Comparison of ENCODE assay signal across 10 cellular contexts in the genomic region with DNA sequence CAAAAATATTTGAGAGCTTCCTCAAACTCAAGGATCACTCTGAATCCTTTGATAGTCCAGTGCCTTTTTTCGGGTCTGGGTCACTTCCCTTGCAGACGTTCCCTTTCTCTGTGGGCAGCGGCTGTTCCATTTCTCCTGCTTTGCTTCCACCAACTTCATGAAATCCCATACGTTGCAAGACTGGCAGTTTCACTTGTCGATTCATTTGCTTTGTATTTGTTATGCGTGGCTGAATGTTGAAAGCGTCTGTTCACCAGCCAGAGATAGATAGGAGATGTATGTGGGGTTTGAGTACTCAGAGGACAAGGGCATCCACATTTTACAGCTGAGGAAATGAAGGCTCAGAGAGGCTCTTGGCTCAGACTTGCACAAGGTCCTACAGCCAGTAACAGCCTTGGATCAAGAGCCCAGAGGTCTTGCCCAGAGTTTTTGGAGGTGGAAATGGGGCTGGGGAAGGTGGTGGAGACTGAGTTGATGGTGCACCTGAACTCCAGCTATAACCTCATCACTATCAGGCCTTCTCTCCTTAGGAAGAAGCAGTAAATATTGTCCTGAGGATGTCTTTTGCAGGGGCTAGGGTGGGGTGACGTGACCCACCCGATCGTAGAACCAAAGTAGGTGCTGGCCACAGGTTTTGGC. TPM values are rescaled to one million over a fixed set of nuclear protein-coding genes. Genes with fewer than 3 reads are reported as not detected.
DNase-seq lines count a peak whose midpoint lies in the region; ATAC-seq and TF ChIP-seq lines count a peak whose summit lies in the region.
"Had no signal": no experiment of that assay in that cellular context is flagged by ENCODE, and none has a peak within 500 bp of the region (broad histone marks: within the 10 kb centered on the region; RNA-seq: fewer than 3 reads in every experiment).

No MANE protein-coding gene starts in this region.

- peaks cover 11% of the 10 kb centered on the region for H3K79me1 ChIP-seq in neuronal stem cell (ENCODE audit: low read depth, low read length)

- no peak overlapping the region for H3K14ac ChIP-seq in neuronal stem cell (ENCODE audit: low read length)

- H3K36me3 Mint-ChIP-seq in activated naive CD4-positive, alpha-beta T cell treated with anti-CD3 and anti-CD28 coated beads, Interleukin-2, amount 50 U/mL, for 72 hours = no peaks in the 10 kb centered on the region

- H3K23ac ChIP-seq in neuronal stem cell (ENCODE audit: low read depth, low read length, poor library complexity) = no peak overlapping the region

- H3K4me2 ChIP-seq in KMS-11 (peak overlapping the region; percentile 65), neuronal stem cell (ENCODE audit: insufficient read depth, low read length, poor library complexity, severe bottlenecking) (no peak overlapping the region)

- H2AK5ac ChIP-seq in neuronal stem cell (ENCODE audit: low read depth, low read length) = no peak overlapping the region

- no CpG with 5 or more reads among the region's 10 CpGs for WGBS in neuronal stem cell (ENCODE audit: extremely low coverage in 2 of 2, insufficient read length in 2 of 2, insufficient replicate concordance in 1 of 2), 2 donors

- no peak overlapping the region for H2BK5ac ChIP-seq in neuronal stem cell (ENCODE audit: low read length)

- H3K36me3 ChIP-seq in ES-I3 (ENCODE audit: insufficient read depth, low read length) = no peaks in the 10 kb centered on the region
- no peaks in the 10 kb centered on the region for H3K36me3 ChIP-seq in KMS-11 (ENCODE audit: insufficient read depth)
- H3K36me3 ChIP-seq in neuronal stem cell (replicated peaks in 1 of 2; ENCODE audit: control insufficient read depth in 2 of 2, insufficient read depth in 2 of 2, low read length in 2 of 2) = no peaks in the 10 kb centered on the region

- H4K20me1 ChIP-seq in KMS-11 (ENCODE audit: insufficient read depth) = no peaks in the 10 kb centered on the region

- H3K9me3 Mint-ChIP-seq in activated naive CD4-positive, alpha-beta T cell treated with anti-CD3 and anti-CD28 coated beads, Interleukin-2, amount 50 U/mL, for 72 hours = no peaks in the 10 kb centered on the region

- H3K27ac Mint-ChIP-seq in activated naive CD4-positive, alpha-beta T cell treated with anti-CD3 and anti-CD28 coated beads, Interleukin-2, amount 50 U/mL, for 72 hours = peak overlapping the region; percentile 91 to 96

- H3K18ac ChIP-seq in neuronal stem cell (ENCODE audit: low read length) = no peak overlapping the region

- H4K91ac ChIP-seq in neuronal stem cell (ENCODE audit: low read depth, low read length, poor library complexity) = no peak overlapping the region

- H3K4me1 ChIP-seq in ES-I3 (ENCODE audit: insufficient read depth, low read length) (peaks cover 28% of the 10 kb centered on the region), KMS-11 (ENCODE audit: low read depth, poor library complexity, severe bottlenecking) (peaks cover 77% of the 10 kb centered on the region), neuronal stem cell (ENCODE audit: control insufficient read depth in 2 of 2, insufficient read depth in 1 of 2, low read depth in 1 of 2, low read length in 2 of 2) (peaks cover 19 to 33% of the 10 kb centered on the region in 2 donors)

- H3K9me3 ChIP-seq in ES-I3 (ENCODE audit: control insufficient read depth, insufficient read depth, low read length) (no peaks in the 10 kb centered on the region), neuronal stem cell (replicated peaks in 1 of 2; ENCODE audit: control insufficient read depth in 2 of 2, insufficient read depth in 1 of 2, low read depth in 1 of 2, low read length in 2 of 2) (no peaks in the 10 kb centered on the region)

- H3K4me3 ChIP-seq in KMS-11 (IDR thresholded peaks at IDR 0.05; ENCODE audit: insufficient read depth, low read depth, low read length) (no peak overlapping the region), neuronal stem cell (ENCODE audit: low read length in 2 of 2) (no peak overlapping the region), coronary artery (no peak overlapping the region)

- no peak overlapping the region for H4K8ac ChIP-seq in neuronal stem cell (ENCODE audit: low read depth, low read length)

- H3K79me2 ChIP-seq in KMS-11 (ENCODE audit: insufficient read depth, low read depth) = 0 out of 2 replicates have a peak, but pooled peaks cover 4% of the 10 kb centered on the region

- H2BK120ac ChIP-seq in neuronal stem cell (ENCODE audit: low read depth, low read length) = no peak overlapping the region

- no peak for ATAC-seq in activated naive CD4-positive, alpha-beta T cell treated with anti-CD3 and anti-CD28 coated beads, Interleukin-2, amount 50 U/mL, for 72 hours
- no peak for ATAC-seq in HG03378 (IDR thresholded peaks at IDR 0.05; ENCODE audit: unreplicated experiment)

- H3K4ac ChIP-seq in neuronal stem cell (ENCODE audit: low read length) = no peak overlapping the region

- no peak for TF ChIP-seq CTCF in KMS-11 (conservative IDR thresholded peaks at IDR 0.05; ENCODE audit: low read depth, low read length)
- no peak for TF ChIP-seq CTCF in coronary artery (IDR thresholded peaks at IDR 0.05)

- H3K27me3 ChIP-seq in KMS-11 (ENCODE audit: insufficient read depth, low read depth) = no peaks in the 10 kb centered on the region
- peaks cover 0 to 27% (median 0%) of the 10 kb centered on the region in 3 experiments for H3K27me3 ChIP-seq in neuronal stem cell (ENCODE audit: control insufficient read depth in 3 of 3, insufficient read depth in 3 of 3, low read depth in 1 of 3, low read length in 3 of 3)

- H2AFZ ChIP-seq in KMS-11 (ENCODE audit: low read depth) (peak overlapping the region; percentile 75), neuronal stem cell (ENCODE audit: low read length) (peak overlapping the region; percentile 96)

- no peak for DNase-seq in activated naive CD4-positive, alpha-beta T cell treated with anti-CD3 and anti-CD28 coated beads, Interleukin-2, amount 50 U/mL, for 72 hours (ENCODE audit: low spot score in 2 of 2)
- DNase-seq in neuronal stem cell (ENCODE audit: low spot score) (no peak), NCI-H510A (lab: John Stamatoyannopoulos, UW) (no peak), coronary artery (ENCODE audit: low spot score) (no peak), activated gamma-delta T cell (lab: John Stamatoyannopoulos, UW) (no peak)
- DNase-seq: NCI-H774 had no signal

- no peak overlapping the region for H2BK12ac ChIP-seq in neuronal stem cell (ENCODE audit: low read length)

- no peak overlapping the region for H2BK15ac ChIP-seq in neuronal stem cell (ENCODE audit: low read length)

- H3K27ac ChIP-seq in KMS-11 (peak overlapping the region; percentile 86), neuronal stem cell (replicated peaks; ENCODE audit: low read length) (no peak overlapping the region), coronary artery (no peak overlapping the region)

- H3K9ac ChIP-seq in ES-I3 (ENCODE audit: low read depth, low read length) = peak overlapping the region; percentile 88; the same call in 1 of the 2 replicates
- peak overlapping the region; percentile 91; the same call in 1 of the 2 replicates for H3K9ac ChIP-seq in KMS-11
- no peak overlapping the region for H3K9ac ChIP-seq in neuronal stem cell (ENCODE audit: low read depth, low read length, poor library complexity)

RNA-seq across cellular contexts. Expression of a gene that starts 1.3 kb away (rescaled TPM):
- total RNA-seq in activated naive CD4-positive, alpha-beta T cell treated with anti-CD3 and anti-CD28 coated beads, Interleukin-2, amount 50 U/mL, for 72 hours = 10 to 100 TPM in 1 of 2 donors, 1 to 10 TPM in 1; 5.4 to 13.9 TPM
- polyA plus RNA-seq in neuronal stem cell (2013, experiment 1 of 2) = 6.4 TPM
- 6.3 TPM for polyA plus RNA-seq in neuronal stem cell (2013, experiment 2 of 2)

RNA-seq across cellular contexts. Expression of a gene that starts 4.7 kb away (rescaled TPM):
- total RNA-seq in activated naive CD4-positive, alpha-beta T cell treated with anti-CD3 and anti-CD28 coated beads, Interleukin-2, amount 50 U/mL, for 72 hours = 1 to 10 TPM; 2.6 to 5.3 TPM
- 1.7 TPM for polyA plus RNA-seq in neuronal stem cell (2013, experiment 1 of 2)
- polyA plus RNA-seq in neuronal stem cell (2013, experiment 2 of 2) = 1.7 TPM
- total RNA-seq: endothelial cell of umbilical vein had no signal
- polyA plus RNA-seq: endothelial cell of umbilical vein had no signal

RNA-seq across cellular contexts. Expression of a gene that starts 51.4 kb away (rescaled TPM):
- total RNA-seq in activated naive CD4-positive, alpha-beta T cell treated with anti-CD3 and anti-CD28 coated beads, Interleukin-2, amount 50 U/mL, for 72 hours = 1 to 10 TPM; 7.1 to 7.7 TPM
- polyA plus RNA-seq in neuronal stem cell (2013, experiment 1 of 2) = 17.3 TPM
- polyA plus RNA-seq in neuronal stem cell (2013, experiment 2 of 2) = 15.7 TPM
